16 cellular contexts compared by ENCODE assay signal in genomic region chr4:144650311-144650820, GRCh38. TPM values are rescaled to one million over a fixed set of nuclear protein-coding genes. Genes with fewer than 3 reads are reported as not detected.
A peak's percentile ranks its signal among the peaks of the same experiment; 100 is the strongest.
DNase-seq lines count a peak whose midpoint lies in the region; FAIRE-seq and TF ChIP-seq lines count a peak whose summit lies in the region.
"Had no signal": no experiment of that assay in that cellular context is flagged by ENCODE, and none has a peak within 500 bp of the region (broad histone marks: within the 10 kb centered on the region; RNA-seq: fewer than 3 reads in every experiment).

No MANE protein-coding gene starts in this region.

- peaks cover 6% of the 10 kb centered on the region; the same call in 1 of the 2 replicates for H3K36me3 ChIP-seq in ACC112 (ENCODE audit: insufficient read depth, low read length)
- H3K36me3 ChIP-seq in HUES48 (ENCODE audit: control insufficient read depth, insufficient read depth, low read length): no peaks in the 10 kb centered on the region
- peaks cover 21% of the 10 kb centered on the region for H3K36me3 ChIP-seq in astrocyte (ENCODE audit: insufficient read depth, low read length)
- no peaks in the 10 kb centered on the region for H3K36me3 ChIP-seq in A673 (ENCODE audit: insufficient read depth, low read length, poor library complexity, severe bottlenecking)
- H3K36me3 ChIP-seq: right lobe of liver, vagina had no signal

- no peaks in the 10 kb centered on the region for H4K20me1 ChIP-seq in astrocyte (ENCODE audit: insufficient read depth, low read length)

- H3K4me1 Mint-ChIP-seq in astrocyte (ENCODE audit: low read depth, unreplicated experiment): peaks cover 17% of the 10 kb centered on the region

- H3K27me3 ChIP-seq in ACC112 (ENCODE audit: insufficient read depth, low read length) (no peaks in the 10 kb centered on the region), HUES48 (ENCODE audit: control insufficient read depth, insufficient read depth, low read length) (peaks cover 46% of the 10 kb centered on the region), astrocyte (ENCODE audit: insufficient read depth, low read length) (no peaks in the 10 kb centered on the region), layer of hippocampus (ENCODE audit: control insufficient read depth, insufficient read depth, low read length) (peaks cover 6% of the 10 kb centered on the region), A673 (replicated peaks; ENCODE audit: insufficient read depth, low read depth, low read length, poor library complexity) (peaks cover 27% of the 10 kb centered on the region)
- H3K27me3 ChIP-seq: vagina had no signal

- H3K9ac ChIP-seq in HUES48 (ENCODE audit: low read depth, low read length) (no peak overlapping the region), astrocyte (ENCODE audit: low read length) (peak overlapping the region; percentile 95)

- peaks cover 23% of the 10 kb centered on the region for H3K27me3 Mint-ChIP-seq in astrocyte (ENCODE audit: low read depth, unreplicated experiment)

- intact Hi-C loops in A673 (cut with micrococcal nuclease; ENCODE audit: unreplicated experiment): no loop called here

- no peak overlapping the region for H3K4me3 Mint-ChIP-seq in astrocyte (ENCODE audit: unreplicated experiment)

- H3K9me3 ChIP-seq in HUES48 (ENCODE audit: control insufficient read depth, insufficient read depth, low read length): no peaks in the 10 kb centered on the region
- H3K9me3 ChIP-seq in astrocyte (ENCODE audit: insufficient read depth, low read depth, low read length): no peaks in the 10 kb centered on the region
- H3K9me3 ChIP-seq in A673 (ENCODE audit: low read depth, low read length, poor library complexity, severe bottlenecking): no peaks in the 10 kb centered on the region
- H3K9me3 ChIP-seq: right lobe of liver, vagina had no signal

- no peak overlapping the region for H3K27ac ChIP-seq in ACC112 (ENCODE audit: low read depth, low read length)
- H3K27ac ChIP-seq in HUES48 (ENCODE audit: low read depth, low read length): peak overlapping the region; percentile 29
- peak overlapping the region; percentile 34 for H3K27ac ChIP-seq in astrocyte (ENCODE audit: low read depth, low read length)
- H3K27ac ChIP-seq in layer of hippocampus (ENCODE audit: low read depth, low read length): peak overlapping the region; percentile 82
- no peak overlapping the region for H3K27ac ChIP-seq in A673 (ENCODE audit: low read depth, low read length, poor library complexity, severe bottlenecking)
- H3K27ac ChIP-seq: right lobe of liver, vagina had no signal

- TF ChIP-seq CTCF in astrocyte (IDR thresholded peaks at IDR 0.05; ENCODE audit: insufficient read depth, low read depth, low read length): no peak
- no peak for TF ChIP-seq CTCF in A673 (conservative IDR thresholded peaks at IDR 0.05; ENCODE audit: low read depth, low read length)

- H2AFZ ChIP-seq in ACC112 (ENCODE audit: low read length, unreplicated experiment) (peak overlapping the region; percentile 73), astrocyte (ENCODE audit: low read depth, low read length) (no peak overlapping the region)

- POLR2A ChIA-PET in A673 (lab: Charles Lee; ENCODE audit: low non-redundant PET): no interaction called here

- H3K4me3 ChIP-seq in ACC112 (ENCODE audit: low read depth, low read length): peak overlapping the region; percentile 90
- H3K4me3 ChIP-seq in HUES48 (ENCODE audit: low read depth, low read length): peak overlapping the region; percentile 5; the same call in 1 of the 2 replicates
- H3K4me3 ChIP-seq in astrocyte (ENCODE audit: insufficient read depth, low read depth, low read length): peak overlapping the region; percentile 98
- no peak overlapping the region for H3K4me3 ChIP-seq in A673 (ENCODE audit: low read depth, low read length, poor library complexity, severe bottlenecking)
- H3K4me3 ChIP-seq: right lobe of liver, vagina had no signal

- H3K79me2 ChIP-seq in ACC112 (ENCODE audit: control insufficient read depth, insufficient read depth, low read length, unreplicated experiment): peaks cover 93% of the 10 kb centered on the region
- H3K79me2 ChIP-seq in astrocyte (ENCODE audit: insufficient read depth, low read length): peaks cover 93% of the 10 kb centered on the region

- CTCF ChIA-PET in A673 (lab: Charles Lee): no interaction called here

- no TSS peak for BruUV-seq in A673 (replicated peaks; lab: Mats Ljungman, UMichigan)

- peak overlapping the region; percentile 99 for H3K4me2 ChIP-seq in astrocyte (ENCODE audit: low read length)

- H3K4me1 ChIP-seq in ACC112 (ENCODE audit: control insufficient read depth, insufficient read depth, low read length, unreplicated experiment) (peaks cover 27% of the 10 kb centered on the region), HUES48 (ENCODE audit: control insufficient read depth, insufficient read depth, low read length) (peaks cover 62% of the 10 kb centered on the region), astrocyte (ENCODE audit: insufficient read depth, low read length) (peaks cover 10% of the 10 kb centered on the region), A673 (ENCODE audit: insufficient read depth, low read length, poor library complexity, severe bottlenecking) (peaks cover 25% of the 10 kb centered on the region)

- no peak for DNase-seq in astrocyte (ENCODE audit: low read depth)
- DNase-seq in COLO829 (ENCODE audit: low spot score): no peak
- DNase-seq in activated effector memory CD4-positive, alpha-beta T cell treated with anti-CD3 and anti-CD28 coated beads, Interleukin-2, amount 50 U/mL, for 16 hours: no peak
- DNase-seq in T-helper 1 cell: no peak
- DNase-seq in A673 (ENCODE audit: low spot score): no peak
- DNase-seq: central memory CD4-positive, alpha-beta T cell; Karpas-422; NCI-H2227 treated with DMSO at 0.1 percent for 48 hours; right lobe of liver; SIG-M5; T1000 had no signal

- H3K27ac Mint-ChIP-seq in astrocyte (ENCODE audit: unreplicated experiment): peak overlapping the region; percentile 38

- H3K9me3 Mint-ChIP-seq in astrocyte (ENCODE audit: unreplicated experiment): peaks cover 2% of the 10 kb centered on the region

- no peak for FAIRE-seq in astrocyte (lab: Jason Lieb, UNC)

- peaks cover 2% of the 10 kb centered on the region for H3K36me3 Mint-ChIP-seq in astrocyte (ENCODE audit: low read depth, unreplicated experiment)

RNA-seq across cellular contexts. Expression of gene HHIP, which starts 4.4 kb away (rescaled TPM):
- total RNA-seq in astrocyte: 4.0 and 6.3 TPM in 2 replicates
- 0.22 and 0.28 TPM in 2 replicates for total RNA-seq in A673 (2021)
- total RNA-seq: OCI-LY7 had no signal

Comparison
In these comparisons a context has a peak if more than half of its experiments do, and no peak if none do; other contexts are left out.
1. H3K27ac ChIP-seq: peak in HUES48 (single experiment), astrocyte (single experiment) and layer of hippocampus (single experiment); none in ACC112 (single experiment) and A673 (single experiment).